ENCODE assay signal across 8 cellular contexts in genomic region chr16:67892899-67893790, GRCh38. TPM values are rescaled to one million over a fixed set of nuclear protein-coding genes. Genes with fewer than 3 reads are reported as not detected.
A peak's percentile ranks its signal among the peaks of the same experiment; 100 is the strongest.
DNase-seq lines count a peak whose midpoint lies in the region; ATAC-seq and TF ChIP-seq lines count a peak whose summit lies in the region.

Gene PSKH1 (plus strand): TSS chr16:67893254. CDS start chr16:67908750, 15,496 bp downstream.

- H3K79me2 ChIP-seq in ACC112 (ENCODE audit: control insufficient read depth, insufficient read depth, low read length, unreplicated experiment), result peaks cover 46% of the 10 kb centered on the region

- DNase-seq in NCI-H2227 (lab: John Stamatoyannopoulos, UW; ENCODE audit: unreplicated experiment), result peak; percentile 94
- peak; percentile 97 for DNase-seq in WERI-Rb-1
- DNase-seq in breast epithelium (ENCODE audit: low spot score in 2 of 2), result peak; percentile 94 to 97

- H3K27me3 ChIP-seq in ACC112 (ENCODE audit: insufficient read depth, low read length) (no peaks in the 10 kb centered on the region), WERI-Rb-1 (ENCODE audit: insufficient read depth, low read depth, severe bottlenecking) (no peaks in the 10 kb centered on the region), breast epithelium (no peaks in the 10 kb centered on the region), iPS-20b (ENCODE audit: insufficient read depth, low read length) (no peaks in the 10 kb centered on the region)

- TF ChIP-seq CTCF in WERI-Rb-1 (IDR thresholded peaks at IDR 0.05; ENCODE audit: low read depth, low read length) (no peak), breast epithelium (IDR thresholded peaks at IDR 0.05) (no peak)

- H3K4me1 ChIP-seq in ACC112 (ENCODE audit: control insufficient read depth, insufficient read depth, low read length, unreplicated experiment) (peaks cover 9% of the 10 kb centered on the region), breast epithelium (peaks cover 0 to 8% of the 10 kb centered on the region in 2 donors), iPS-20b (ENCODE audit: insufficient read depth, low read length) (peaks cover 8% of the 10 kb centered on the region; the same call in 1 of the 2 replicates)

- peak within 1 kb of the TSS; percentile 66 for H3K27ac ChIP-seq in ACC112 (ENCODE audit: low read depth, low read length)
- peak within 1 kb of the TSS; percentile 93 for H3K27ac ChIP-seq in WERI-Rb-1
- H3K27ac ChIP-seq in breast epithelium, result peak within 1 kb of the TSS; percentile 97 to 98
- no peak within 1 kb of the TSS for H3K27ac ChIP-seq in iPS-20b (ENCODE audit: low read length)
- peak within 1 kb of the TSS; percentile 83 to 100 (median 95) for H3K27ac ChIP-seq in skin epidermis

- peak within 1 kb of the TSS; percentile 98 for H3K9ac ChIP-seq in iPS-20b (ENCODE audit: low read depth, low read length)

- H3K9me3 ChIP-seq in WERI-Rb-1 (ENCODE audit: severe bottlenecking), result no peaks in the 10 kb centered on the region
- no peaks in the 10 kb centered on the region for H3K9me3 ChIP-seq in breast epithelium
- no peaks in the 10 kb centered on the region for H3K9me3 ChIP-seq in iPS-20b (ENCODE audit: insufficient read depth, low read depth, low read length)

- peak within 1 kb of the TSS; percentile 97 for H2AFZ ChIP-seq in ACC112 (ENCODE audit: low read length, unreplicated experiment)

- intact Hi-C loops in breast epithelium (cut with DNase I; ENCODE audit: low total_unique reads), result loop anchor here (5.0 kb wide), 1 partner anchor 94 kb away; no protein-coding TSS in a partner anchor

- ATAC-seq in GM18873 (IDR thresholded peaks at IDR 0.05; ENCODE audit: low FRiP score, unreplicated experiment) (peak; percentile 81), HG03135 (IDR thresholded peaks at IDR 0.05; ENCODE audit: unreplicated experiment) (peak; percentile 91)

- TF ChIP-seq POLR2A in breast epithelium (IDR thresholded peaks at IDR 0.05), result no peak

- H3K36me3 ChIP-seq in ACC112 (ENCODE audit: insufficient read depth, low read length), result no peaks in the 10 kb centered on the region
- no peaks in the 10 kb centered on the region; the same call in 1 of the 2 replicates for H3K36me3 ChIP-seq in WERI-Rb-1
- H3K36me3 ChIP-seq in breast epithelium, result no peaks in the 10 kb centered on the region
- no peaks in the 10 kb centered on the region for H3K36me3 ChIP-seq in iPS-20b (ENCODE audit: insufficient read depth, low read depth, low read length)

- H3K4me3 ChIP-seq in ACC112 (ENCODE audit: low read depth, low read length), result peak within 1 kb of the TSS; percentile 83
- peak within 1 kb of the TSS; percentile 88 for H3K4me3 ChIP-seq in WERI-Rb-1 (ENCODE audit: low read depth, low read length)
- H3K4me3 ChIP-seq in breast epithelium, result peak within 1 kb of the TSS; percentile 95 to 98 (median 96)
- H3K4me3 ChIP-seq in iPS-20b (ENCODE audit: low read length), result peak within 1 kb of the TSS; percentile 87
- peak within 1 kb of the TSS; percentile 66 to 97 (median 91) for H3K4me3 ChIP-seq in skin epidermis

RNA-seq across cellular contexts. Expression of gene PSKH1, which starts in this region (rescaled TPM):
- 10 to 100 TPM; 17.3 to 20.5 (median 17.4) TPM for total RNA-seq in breast epithelium
